In genomic region chr13:44437356-44438233, GRCh38 we compare ENCODE assay signal across 9 cellular contexts.
A peak's percentile ranks its signal among the peaks of the same experiment; 100 is the strongest.
DNase-seq lines count a peak whose midpoint lies in the region; ATAC-seq and TF ChIP-seq lines count a peak whose summit lies in the region.
"Had no signal": no experiment of that assay in that cellular context is flagged by ENCODE, and none has a peak within 500 bp of the region (broad histone marks: within the 10 kb centered on the region; RNA-seq: fewer than 3 reads in every experiment).

No MANE protein-coding gene starts in this region.

- intact Hi-C loops in activated CD4-positive, alpha-beta T cell treated with anti-CD3 and anti-CD28 coated beads, Interleukin-2, amount 10 ng/mL, durations not matched to agents 24 days and 14 days (cut with micrococcal nuclease), result loop anchor here (1.0 kb wide), 4 partner anchors 194 to 529 kb away; no protein-coding TSS in a partner anchor
- intact Hi-C loops in activated CD8-positive, alpha-beta T cell treated with anti-CD3 and anti-CD28 coated beads for 36 hours (cut with micrococcal nuclease), result loop anchor here (2.0 to 5.0 kb wide), 4 partner anchors 245 to 531 kb away; no protein-coding TSS in a partner anchor

- H3K27ac Mint-ChIP-seq in activated CD4-positive, alpha-beta T cell treated with anti-CD3 and anti-CD28 coated beads, Interleukin-2, amount 10 ng/mL, durations not matched to agents 24 days and 14 days, result no peak overlapping the region
- no peak overlapping the region for H3K27ac Mint-ChIP-seq in activated CD8-positive, alpha-beta T cell treated with anti-CD3 and anti-CD28 coated beads for 36 hours

- TF ChIP-seq CTCF in activated CD8-positive, alpha-beta T cell treated with anti-CD3 and anti-CD28 coated beads for 36 hours (IDR thresholded peaks at IDR 0.05), result peak; percentile 72
- TF ChIP-seq CTCF in retinal pigment epithelial cell (conservative IDR thresholded peaks at IDR 0.05; ENCODE audit: low read depth, low read length), result peak; percentile 19

- CTCF ChIA-PET in activated CD8-positive, alpha-beta T cell treated with anti-CD3 and anti-CD28 coated beads for 36 hours (lab: Charles Lee), result interaction anchor here (0.7 to 11.8 kb wide), 19 partner anchors 11 to 538 kb away, joined by 3 to 149 read pairs (median 4); no protein-coding TSS in a partner anchor

- peak overlapping the region; percentile 84 for H3K4me3 ChIP-seq in retinal pigment epithelial cell (ENCODE audit: low read length)
- H3K4me3 ChIP-seq: lung had no signal

- POLR2A ChIA-PET in activated CD8-positive, alpha-beta T cell treated with anti-CD3 and anti-CD28 coated beads for 36 hours (lab: Charles Lee), result no interaction called here

- no peak for DNase-seq in activated CD4-positive, alpha-beta T cell treated with anti-CD3 and anti-CD28 coated beads, Interleukin-2, amount 10 ng/mL, durations not matched to agents 24 days and 14 days
- no peak for DNase-seq in activated CD4-positive, alpha-beta T cell treated with anti-CD3 and anti-CD28 coated beads, Interleukin-2, amount 50 U/mL, for 48 hours
- peak; percentile 44 for DNase-seq in NCI-H146 (lab: John Stamatoyannopoulos, UW)
- no peak for DNase-seq in activated CD8-positive, alpha-beta T cell treated with anti-CD3 and anti-CD28 coated beads for 36 hours
- peak; percentile 44 for DNase-seq in glomerular visceral epithelial cell (ENCODE audit: extremely low spot score)
- DNase-seq in retinal pigment epithelial cell (ENCODE audit: low read depth), result no peak

- ATAC-seq in activated CD8-positive, alpha-beta T cell treated with anti-CD3 and anti-CD28 coated beads for 36 hours, result peak; percentile 29
- ATAC-seq in HG02870 (IDR thresholded peaks at IDR 0.05; ENCODE audit: unreplicated experiment) (no peak), HG03159 (IDR thresholded peaks at IDR 0.05; ENCODE audit: unreplicated experiment) (no peak)

- H3K4me1 Mint-ChIP-seq in activated CD4-positive, alpha-beta T cell treated with anti-CD3 and anti-CD28 coated beads, Interleukin-2, amount 10 ng/mL, durations not matched to agents 24 days and 14 days, result peaks cover 17% of the 10 kb centered on the region
- H3K4me1 Mint-ChIP-seq in activated CD8-positive, alpha-beta T cell treated with anti-CD3 and anti-CD28 coated beads for 36 hours (ENCODE audit: low read depth), result peaks cover 18% of the 10 kb centered on the region

- peak overlapping the region; percentile 40 for H3K4me3 Mint-ChIP-seq in activated CD4-positive, alpha-beta T cell treated with anti-CD3 and anti-CD28 coated beads, Interleukin-2, amount 10 ng/mL, durations not matched to agents 24 days and 14 days
- H3K4me3 Mint-ChIP-seq in activated CD8-positive, alpha-beta T cell treated with anti-CD3 and anti-CD28 coated beads for 36 hours, result peak overlapping the region; percentile 76

- H3K36me3 Mint-ChIP-seq in activated CD4-positive, alpha-beta T cell treated with anti-CD3 and anti-CD28 coated beads, Interleukin-2, amount 10 ng/mL, durations not matched to agents 24 days and 14 days (ENCODE audit: low read depth), result no peaks in the 10 kb centered on the region
- H3K36me3 Mint-ChIP-seq in activated CD8-positive, alpha-beta T cell treated with anti-CD3 and anti-CD28 coated beads for 36 hours (ENCODE audit: low read depth), result no peaks in the 10 kb centered on the region

- peaks cover 62% of the 10 kb centered on the region for H3K27me3 Mint-ChIP-seq in activated CD4-positive, alpha-beta T cell treated with anti-CD3 and anti-CD28 coated beads, Interleukin-2, amount 10 ng/mL, durations not matched to agents 24 days and 14 days
- peaks cover 9% of the 10 kb centered on the region for H3K27me3 Mint-ChIP-seq in activated CD8-positive, alpha-beta T cell treated with anti-CD3 and anti-CD28 coated beads for 36 hours

- no peaks in the 10 kb centered on the region for H3K9me3 Mint-ChIP-seq in activated CD4-positive, alpha-beta T cell treated with anti-CD3 and anti-CD28 coated beads, Interleukin-2, amount 10 ng/mL, durations not matched to agents 24 days and 14 days
- H3K9me3 Mint-ChIP-seq in activated CD8-positive, alpha-beta T cell treated with anti-CD3 and anti-CD28 coated beads for 36 hours, result no peaks in the 10 kb centered on the region

Comparison
In these comparisons a context has a peak if more than half of its experiments do, and no peak if none do; other contexts are left out.
1. DNase-seq: peak in NCI-H146 (single experiment) and glomerular visceral epithelial cell (single experiment); none in activated CD4-positive, alpha-beta T cell treated with anti-CD3 and anti-CD28 coated beads, Interleukin-2, amount 10 ng/mL, durations not matched to agents 24 days and 14 days (single experiment), activated CD4-positive, alpha-beta T cell treated with anti-CD3 and anti-CD28 coated beads, Interleukin-2, amount 50 U/mL, for 48 hours (0 of 2), activated CD8-positive, alpha-beta T cell treated with anti-CD3 and anti-CD28 coated beads for 36 hours (single experiment) and retinal pigment epithelial cell (single experiment).